ENCODE assay signal across 19 cellular contexts in genomic region chr10:76126607-76127190, GRCh38.
DNase-seq lines count a peak whose midpoint lies in the region; ATAC-seq and TF ChIP-seq lines count a peak whose summit lies in the region.
"Had no signal": no experiment of that assay in that cellular context is flagged by ENCODE, and none has a peak within 500 bp of the region (broad histone marks: within the 10 kb centered on the region; RNA-seq: fewer than 3 reads in every experiment).

No MANE protein-coding gene starts in this region.

- no peak for TF ChIP-seq POLR2A in breast epithelium (IDR thresholded peaks at IDR 0.05)

- H3K9me3 ChIP-seq in mammary epithelial cell (replicated peaks; ENCODE audit: insufficient read depth, low read length) (no peaks in the 10 kb centered on the region), breast epithelium (no peaks in the 10 kb centered on the region), upper lobe of right lung (no peaks in the 10 kb centered on the region)
- H3K9me3 ChIP-seq: A549, vagina had no signal

- TF ChIP-seq CTCF in mammary epithelial cell (conservative IDR thresholded peaks at IDR 0.05 in 1 of 2, IDR thresholded peaks at IDR 0.05 in 1 of 2; ENCODE audit: extremely low read depth in 1 of 2, insufficient read depth in 1 of 2, low read depth in 1 of 2, low read length in 2 of 2) = no peak
- no peak for TF ChIP-seq CTCF in breast epithelium (IDR thresholded peaks at IDR 0.05)
- TF ChIP-seq CTCF in fibroblast of pulmonary artery (IDR thresholded peaks at IDR 0.05; ENCODE audit: low read length, missing control alignments) = no peak
- TF ChIP-seq CTCF in upper lobe of right lung (IDR thresholded peaks at IDR 0.05) = no peak

- H3K4me2 ChIP-seq in mammary epithelial cell (ENCODE audit: insufficient read depth, low read depth, low read length) = no peak overlapping the region
- H3K4me2 ChIP-seq: A549 had no signal

- H3K79me2 ChIP-seq in mammary epithelial cell (ENCODE audit: insufficient read depth, low read length) = no peaks in the 10 kb centered on the region

- H3K36me3 ChIP-seq in mammary epithelial cell (ENCODE audit: insufficient read depth, low read length) (no peaks in the 10 kb centered on the region), breast epithelium (no peaks in the 10 kb centered on the region), upper lobe of right lung (no peaks in the 10 kb centered on the region)
- H3K36me3 ChIP-seq: vagina, WERI-Rb-1 had no signal

- no peaks in the 10 kb centered on the region for H4K20me1 ChIP-seq in mammary epithelial cell (ENCODE audit: insufficient read depth, low read length)

- H3K4me3 ChIP-seq in mammary epithelial cell (replicated peaks in 1 of 3; ENCODE audit: insufficient read depth in 1 of 3, low read depth in 2 of 3, low read length in 3 of 3) = no peak overlapping the region
- H3K4me3 ChIP-seq in breast epithelium = no peak overlapping the region
- H3K4me3 ChIP-seq in fibroblast of pulmonary artery (replicated peaks; ENCODE audit: low read depth, low read length) = no peak overlapping the region
- no peak overlapping the region for H3K4me3 ChIP-seq in upper lobe of right lung
- H3K4me3 ChIP-seq: A549, vagina had no signal

- in situ Hi-C loops in mammary epithelial cell (cut with MboI; ENCODE audit: low sequenced_read_pairs in 2 of 2) = no loop called here
- in situ Hi-C loops in ACHN (cut with HindIII; ENCODE audit: low pct_ligation_motif_present, low pct_unique_long_range_greater_than_20kb, low sequenced_read_pairs) = no loop called here

- H3K27me3 ChIP-seq in mammary epithelial cell (ENCODE audit: insufficient read depth, low read length) = no peaks in the 10 kb centered on the region
- H3K27me3 ChIP-seq in breast epithelium = no peaks in the 10 kb centered on the region
- H3K27me3 ChIP-seq in upper lobe of right lung = no peaks in the 10 kb centered on the region
- H3K27me3 ChIP-seq: vagina had no signal

- H3K9ac ChIP-seq in mammary epithelial cell (ENCODE audit: insufficient read depth, low read length) = no peak overlapping the region

- WGBS in mammary epithelial cell (ENCODE audit: low coverage, missing lambda C conversion rate) = 100% methylated on average over 1 of the region's 1 CpG

- H2AFZ ChIP-seq in mammary epithelial cell (ENCODE audit: low read depth, low read length) = no peak overlapping the region

- dilution Hi-C loops in mammary epithelial cell (cut with HindIII; ENCODE audit: low sequenced_read_pairs) = no loop called here

- peak; percentile 63 for DNase-seq in mammary epithelial cell
- DNase-seq in breast epithelium (ENCODE audit: low spot score in 2 of 2) = no peak
- DNase-seq in UCSD-AML1 (lab: John Stamatoyannopoulos, UW; ENCODE audit: unreplicated experiment) = peak; percentile 33
- peak; percentile 26 for DNase-seq in fibroblast of pulmonary artery (ENCODE audit: low read depth)
- DNase-seq in upper lobe of right lung = no peak
- no peak for DNase-seq in ACHN
- DNase-seq in putamen (ENCODE audit: low spot score) = no peak
- DNase-seq: activated CD8-positive, alpha-beta T cell treated with anti-CD3 and anti-CD28 coated beads for 36 hours; activated T-cell treated with anti-CD3 and anti-CD28 coated beads, Interleukin-2, amount 50 U/mL, for 48 hours; CD4-positive, alpha-beta memory T cell; NCI-H2107; NCI-H526 treated with DMSO at 0.1 percent for 48 hours; right cardiac atrium; stimulated activated CD4-positive, alpha-beta T cell treated with anti-CD3 and anti-CD28 coated beads, Interleukin-1b, Interleukin-23, amount 100 ng/mL, for 48 hours; WERI-Rb-1 had no signal

- intact Hi-C loops in mammary epithelial cell (cut with micrococcal nuclease) (no loop called here), breast epithelium (cut with DNase I; ENCODE audit: low total_unique reads) (no loop called here), upper lobe of right lung (cut with DNase I) (no loop called here)

- BruUV-seq in mammary epithelial cell (replicated peaks; lab: Mats Ljungman, UMichigan) = no TSS peak

- H3K4me1 ChIP-seq in mammary epithelial cell (ENCODE audit: insufficient read depth, low read length) (peaks cover 19% of the 10 kb centered on the region), breast epithelium (no peaks in the 10 kb centered on the region), upper lobe of right lung (peaks cover 11% of the 10 kb centered on the region)
- H3K4me1 ChIP-seq: A549, vagina had no signal

- CTCF ChIA-PET in mammary epithelial cell (lab: Charles Lee; ENCODE audit: low non-redundant PET) = no interaction called here

- peak; percentile 46 for ATAC-seq in upper lobe of right lung
- ATAC-seq in GM21619 (IDR thresholded peaks at IDR 0.05; ENCODE audit: unreplicated experiment) = no peak
- ATAC-seq: A549; activated CD8-positive, alpha-beta T cell treated with anti-CD3 and anti-CD28 coated beads for 36 hours; esophagus mucosa; right cardiac atrium had no signal

- H3K27ac ChIP-seq in mammary epithelial cell (ENCODE audit: insufficient read depth, low read depth, low read length) (no peak overlapping the region), breast epithelium (no peak overlapping the region), upper lobe of right lung (no peak overlapping the region)
- H3K27ac ChIP-seq: A549, vagina, WERI-Rb-1 had no signal

Comparison
In these comparisons a context has a peak if more than half of its experiments do, and no peak if none do; other contexts are left out.
1. DNase-seq: peak in mammary epithelial cell (single experiment), UCSD-AML1 (single experiment) and fibroblast of pulmonary artery (single experiment); none in breast epithelium (0 of 2), upper lobe of right lung (single experiment), ACHN (single experiment) and putamen (single experiment).